10 cellular contexts compared by ENCODE assay signal in the genomic region with DNA sequence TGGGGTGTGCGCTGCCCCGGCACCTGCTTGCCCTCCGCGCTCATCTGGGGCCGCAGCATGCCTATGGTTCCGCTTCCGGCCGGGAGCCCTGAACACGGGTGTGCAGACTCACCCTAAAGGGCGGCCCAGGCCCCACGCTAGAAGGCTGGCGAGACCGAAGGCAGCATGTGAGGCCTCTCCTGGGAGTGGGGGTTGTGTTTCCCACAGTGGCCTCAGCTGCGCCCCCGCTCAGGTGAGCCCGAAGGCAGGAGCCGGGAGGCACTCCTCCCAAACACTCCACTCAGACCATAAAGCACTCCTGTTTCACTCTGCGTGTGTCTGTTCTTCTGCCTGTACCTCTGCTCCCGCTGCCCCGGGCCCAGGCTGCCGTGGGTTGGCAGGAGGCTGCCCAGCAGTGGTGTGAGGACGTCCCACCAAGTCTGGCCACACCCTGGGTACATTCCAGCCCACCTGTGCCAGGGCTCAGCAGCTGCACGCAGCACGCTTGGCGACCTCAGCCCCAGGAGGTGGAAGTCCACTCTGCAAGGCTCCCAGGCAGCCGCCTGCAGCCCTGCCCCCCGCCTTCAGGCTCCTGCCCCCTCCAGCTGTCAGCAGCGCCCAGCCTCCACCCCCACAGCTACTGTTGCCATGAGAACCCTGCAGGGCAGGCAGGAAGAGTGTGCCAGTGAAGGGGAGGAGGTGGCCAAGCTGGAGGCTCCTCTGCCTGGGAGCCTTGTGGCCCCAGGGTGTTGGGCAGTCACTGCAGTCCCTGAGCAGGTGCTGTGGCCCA. TPM values are rescaled to one million over a fixed set of nuclear protein-coding genes. Genes with fewer than 3 reads are reported as not detected.
DNase-seq lines count a peak whose midpoint lies in the region; ATAC-seq, FAIRE-seq and TF ChIP-seq lines count a peak whose summit lies in the region.
"Had no signal": no experiment of that assay in that cellular context is flagged by ENCODE, and none has a peak within 500 bp of the region (broad histone marks: within the 10 kb centered on the region; RNA-seq: fewer than 3 reads in every experiment).

No MANE protein-coding gene starts in this region.

- TF ChIP-seq POLR2A in GM12892 (IDR thresholded peaks at IDR 0.05; ENCODE audit: low read depth, low read length): no peak

- H3K36me3 Mint-ChIP-seq in immature natural killer cell: peaks cover 0 to 4% (median 0%) of the 10 kb centered on the region in 3 donors

- peaks cover 11 to 19% (median 17%) of the 10 kb centered on the region in 3 donors for H3K27me3 Mint-ChIP-seq in immature natural killer cell (ENCODE audit: low read depth in 3 of 3)
- H3K27me3 Mint-ChIP-seq: activated naive CD4-positive, alpha-beta T cell treated with anti-CD3 and anti-CD28 coated beads, Interleukin-2, amount 50 U/mL, for 24 hours had no signal

- 66% methylated on average over 28 of the region's 28 CpGs for WGBS in right cardiac atrium

- intact Hi-C loops in right cardiac atrium (cut with DNase I): loop anchor here in 1 of 4 donors (10.0 kb wide), 1 partner anchor 104 kb away; a partner anchor contains a TSS

- FAIRE-seq in GM12892 (lab: Jason Lieb, UNC): no peak
- FAIRE-seq: GM18507 had no signal

- no peaks in the 10 kb centered on the region; the same call in 1 of the 2 replicates for H3K36me3 ChIP-seq in SK-N-MC (ENCODE audit: insufficient read depth, low read length)

- H3K9me3 Mint-ChIP-seq in immature natural killer cell: no peaks in the 10 kb centered on the region
- H3K9me3 Mint-ChIP-seq: activated naive CD4-positive, alpha-beta T cell treated with anti-CD3 and anti-CD28 coated beads, Interleukin-2, amount 50 U/mL, for 24 hours had no signal

- H3K27ac ChIP-seq in C4-2B (peak overlapping the region; percentile 78), SK-N-MC (peak overlapping the region; percentile 79), right cardiac atrium (ENCODE audit: low read length) (no peak overlapping the region), substantia nigra (ENCODE audit: low read depth, low read length, poor library complexity, severe bottlenecking) (peak overlapping the region; percentile 90)

- TF ChIP-seq CTCF in C4-2B (conservative IDR thresholded peaks at IDR 0.05): no peak
- no peak for TF ChIP-seq CTCF in GM10266 (IDR thresholded peaks at IDR 0.05; ENCODE audit: control insufficient read depth, insufficient read depth, low read depth, missing control alignments)

- H3K27ac Mint-ChIP-seq in immature natural killer cell: no peak overlapping the region
- H3K27ac Mint-ChIP-seq: activated naive CD4-positive, alpha-beta T cell treated with anti-CD3 and anti-CD28 coated beads, Interleukin-2, amount 50 U/mL, for 24 hours had no signal

- H3K4me3 Mint-ChIP-seq in immature natural killer cell: no peak overlapping the region

- peak overlapping the region; percentile 38; the same call in 1 of the 2 replicates for H3K4me3 ChIP-seq in SK-N-MC
- H3K4me3 ChIP-seq in right cardiac atrium (ENCODE audit: low read length): no peak overlapping the region

- H3K4me1 ChIP-seq in right cardiac atrium (ENCODE audit: control insufficient read depth, insufficient read depth, low read length): peaks cover 8% of the 10 kb centered on the region

- H3K27me3 ChIP-seq in right cardiac atrium (ENCODE audit: control insufficient read depth, insufficient read depth): no peaks in the 10 kb centered on the region

- no peaks in the 10 kb centered on the region for H3K9me3 ChIP-seq in SK-N-MC (ENCODE audit: low read depth, low read length)
- H3K9me3 ChIP-seq in right cardiac atrium (ENCODE audit: control insufficient read depth, low read length): no peaks in the 10 kb centered on the region

- peak; percentile 5 to 29 for ATAC-seq in right cardiac atrium

- H3K4me1 Mint-ChIP-seq in immature natural killer cell: peaks cover 4 to 14% of the 10 kb centered on the region in 2 donors

- no peak overlapping the region for H3K9ac ChIP-seq in SK-N-MC (ENCODE audit: insufficient read length)

- peak; percentile 29 for DNase-seq in MV-4-11 (lab: John Stamatoyannopoulos, UW)
- DNase-seq in SK-N-MC (ENCODE audit: low read depth, low spot score): no peak
- DNase-seq in right cardiac atrium: peak in 2 of 3 donors; percentile 79 to 81
- peak in 47 of 49 donors; percentile 22 to 87 (median 70) for DNase-seq in substantia nigra (lab: John Stamatoyannopoulos, UW)
- no peak for DNase-seq in GM10266 (ENCODE audit: extremely low spot score)
- DNase-seq in immature natural killer cell: no peak
- DNase-seq in GM12892 (ENCODE audit: insufficient read length): no peak

RNA-seq across cellular contexts. Expression of a gene that starts 1.2 kb away (rescaled TPM):
- 10 to 100 TPM in 1 of 4 donors, 1 to 10 TPM in 3; 4.4 to 11.5 (median 8.0) TPM for total RNA-seq in right cardiac atrium
- 4.3 TPM for polyA plus RNA-seq in right cardiac atrium
- polyA plus RNA-seq in immature natural killer cell: under 1 TPM; 0.09 to 1.00 (median 0.82) TPM
- polyA plus RNA-seq in GM12892 (2012; ENCODE audit: missing spikeins): 0.87 TPM

RNA-seq across cellular contexts. Expression of a gene that starts 8.1 kb away (rescaled TPM):
- total RNA-seq in right cardiac atrium: 100 to 1,000 TPM; 176 to 227 (median 203) TPM
- polyA plus RNA-seq in right cardiac atrium (329 TPM), immature natural killer cell (100 to 1,000 TPM; 127 to 212 (median 166) TPM)
- polyA plus RNA-seq in GM12892 (2012; ENCODE audit: missing spikeins): 113 TPM

RNA-seq across cellular contexts. Expression of a gene that starts 11.1 kb away (rescaled TPM):
- 10 to 100 TPM in 1 of 4 donors, 1 to 10 TPM in 3; 3.0 to 10.8 (median 5.8) TPM for total RNA-seq in right cardiac atrium
- polyA plus RNA-seq in right cardiac atrium: 5.2 TPM
- polyA plus RNA-seq in immature natural killer cell: under 1 TPM in 1 of 3 donors, not detected in 2; 0.19 TPM
- polyA plus RNA-seq in GM12892 (2012; ENCODE audit: missing spikeins): 2.3 TPM

RNA-seq across cellular contexts. Expression of a gene that starts 25.0 kb away (rescaled TPM):
- 100 to 1,000 TPM; 279 to 331 (median 301) TPM for total RNA-seq in right cardiac atrium
- 417 TPM for polyA plus RNA-seq in right cardiac atrium
- 100 to 1,000 TPM; 309 to 463 (median 411) TPM for polyA plus RNA-seq in immature natural killer cell
- 382 TPM for polyA plus RNA-seq in GM12892 (2012; ENCODE audit: missing spikeins)

RNA-seq across cellular contexts. Expression of a gene that starts 33.3 kb away (rescaled TPM):
- total RNA-seq in right cardiac atrium: 10 to 100 TPM; 67.3 to 73.6 (median 71.6) TPM
- polyA plus RNA-seq in right cardiac atrium: 87.2 TPM
- polyA plus RNA-seq in immature natural killer cell: 10 to 100 TPM in 2 of 3 donors, 1 to 10 TPM in 1; 5.4 to 24.6 (median 11.0) TPM
- polyA plus RNA-seq in GM12892 (2012; ENCODE audit: missing spikeins): 32.5 TPM

Comparison
In these comparisons a context has a peak if more than half of its experiments do, and no peak if none do; other contexts are left out.
1. DNase-seq: peak in MV-4-11 (single experiment), right cardiac atrium (2 of 3) and substantia nigra (47 of 49); none in SK-N-MC (single experiment), GM10266 (single experiment), immature natural killer cell (0 of 3) and GM12892 (single experiment).